1 cellular context compared by ENCODE assay signal in the genomic region with DNA sequence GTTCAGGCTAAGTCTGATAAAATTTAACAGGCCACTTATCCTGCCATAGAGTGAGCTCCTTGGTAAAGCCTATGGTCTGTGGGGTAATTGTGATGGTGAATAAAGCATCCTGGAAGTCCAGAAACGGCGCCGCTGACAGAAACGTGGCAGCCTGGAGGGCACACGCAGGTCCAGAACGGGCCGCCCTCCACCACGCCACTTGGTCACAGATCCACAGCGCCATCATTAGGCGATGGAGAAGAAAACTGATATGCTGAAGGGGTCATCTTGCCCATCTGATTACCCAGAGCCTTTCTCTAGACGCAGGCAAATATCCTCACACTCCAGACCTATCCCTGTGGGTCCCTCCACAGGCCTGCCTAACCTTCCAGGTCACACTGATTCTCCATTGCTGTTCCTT.
TF ChIP-seq lines count a peak whose summit lies in the region.

No MANE protein-coding gene starts in this region.

TF ChIP-seq in K562, 482 proteins besides CTCF, POLR2A, EP300 and RAD21:
- TF ChIP-seq HMGN3 (IDR thresholded peaks at IDR 0.05; ENCODE audit: borderline replicate concordance, extremely low read depth, insufficient read length, low read depth, low read length), result no peak
- TF ChIP-seq ZFX (CRISPR knock-in tag; IDR thresholded peaks at IDR 0.05), result no peak
- TF ChIP-seq, protein P1, sequence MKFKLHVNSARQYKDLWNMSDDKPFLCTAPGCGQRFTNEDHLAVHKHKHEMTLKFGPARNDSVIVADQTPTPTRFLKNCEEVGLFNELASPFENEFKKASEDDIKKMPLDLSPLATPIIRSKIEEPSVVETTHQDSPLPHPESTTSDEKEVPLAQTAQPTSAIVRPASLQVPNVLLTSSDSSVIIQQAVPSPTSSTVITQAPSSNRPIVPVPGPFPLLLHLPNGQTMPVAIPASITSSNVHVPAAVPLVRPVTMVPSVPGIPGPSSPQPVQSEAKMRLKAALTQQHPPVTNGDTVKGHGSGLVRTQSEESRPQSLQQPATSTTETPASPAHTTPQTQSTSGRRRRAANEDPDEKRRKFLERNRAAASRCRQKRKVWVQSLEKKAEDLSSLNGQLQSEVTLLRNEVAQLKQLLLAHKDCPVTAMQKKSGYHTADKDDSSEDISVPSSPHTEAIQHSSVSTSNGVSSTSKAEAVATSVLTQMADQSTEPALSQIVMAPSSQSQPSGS (CRISPR knock-in tag; IDR thresholded peaks at IDR 0.05), result no peak
